Comparison of ENCODE assay signal across 8 cellular contexts in the genomic region with DNA sequence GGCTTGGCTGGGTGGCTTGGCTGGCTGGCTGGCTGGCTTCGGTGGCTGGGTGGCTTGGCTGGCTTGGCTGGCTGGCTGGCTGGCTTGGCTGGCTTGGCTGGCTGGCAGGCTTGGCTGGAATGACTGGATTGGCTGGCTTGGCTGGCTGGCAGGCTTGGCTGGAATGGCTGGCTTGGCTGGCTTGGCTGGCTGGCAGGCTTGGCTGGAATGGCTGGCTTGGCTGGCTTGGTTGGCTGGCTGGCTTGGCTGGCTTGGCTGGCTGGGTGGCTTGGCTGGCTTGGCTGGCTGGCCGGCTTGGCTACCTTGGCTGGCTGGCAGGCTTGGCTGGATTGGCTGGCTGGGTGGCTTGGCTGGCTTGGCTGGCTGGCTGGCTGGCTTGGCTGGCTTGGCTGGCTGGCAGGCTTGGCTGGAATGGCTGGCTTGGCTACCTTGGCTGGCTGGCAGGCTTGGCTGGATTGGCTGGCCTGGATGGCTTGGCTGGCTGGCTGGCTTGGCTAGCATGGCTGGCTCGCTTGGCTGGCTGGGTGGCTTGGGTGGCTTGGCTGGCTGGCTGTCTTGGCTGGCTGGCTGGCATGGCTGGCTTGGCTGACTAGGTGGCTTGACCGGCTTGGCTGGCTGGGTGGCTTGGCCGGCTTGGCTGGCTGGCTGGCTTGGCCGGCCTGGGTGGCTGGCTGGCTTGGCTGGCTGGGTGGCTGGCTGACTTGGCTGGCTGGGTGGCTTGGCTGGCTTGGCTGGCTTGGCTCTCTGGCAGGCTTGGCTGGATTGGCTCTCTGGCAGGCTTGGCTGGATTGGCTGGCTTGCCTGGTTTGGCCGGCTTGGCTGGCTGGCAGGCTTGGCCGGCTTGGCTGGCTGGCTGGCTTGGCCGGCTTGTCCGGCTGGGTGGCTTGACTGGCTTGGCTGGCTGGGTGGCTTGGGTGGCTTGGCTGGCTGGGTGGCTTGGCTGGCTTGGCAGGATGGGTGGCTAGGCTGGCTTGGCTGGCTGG.
A peak's percentile ranks its signal among the peaks of the same experiment; 100 is the strongest.
DNase-seq lines count a peak whose midpoint lies in the region; ATAC-seq, FAIRE-seq and TF ChIP-seq lines count a peak whose summit lies in the region.
"Not testable (repeated sequence)": the region's sequence is repeated elsewhere in the genome, so short reads cannot be mapped to it uniquely, and the experiment has no call there.

No MANE protein-coding gene starts in this region.

- intact Hi-C loops in endothelial cell of umbilical vein (cut with micrococcal nuclease); left ventricle myocardium superior (cut with micrococcal nuclease); sigmoid colon (cut with DNase I): not testable (repeated sequence)

- not testable (repeated sequence) for TF ChIP-seq CTCF in BE2C (IDR thresholded peaks at IDR 0.05; ENCODE audit: low read depth, low read length); WERI-Rb-1 (IDR thresholded peaks at IDR 0.05; ENCODE audit: low read depth, low read length); endothelial cell of umbilical vein (IDR thresholded peaks at IDR 0.05; ENCODE audit: extremely low read depth in 1 of 2, insufficient read depth in 1 of 2, low read depth in 1 of 2, low read length in 2 of 2); sigmoid colon (IDR thresholded peaks at IDR 0.05); upper lobe of left lung (IDR thresholded peaks at IDR 0.05)

- not testable (repeated sequence) for TF ChIP-seq POLR2A in endothelial cell of umbilical vein (IDR thresholded peaks at IDR 0.05; ENCODE audit: low read depth, low read length); sigmoid colon (IDR thresholded peaks at IDR 0.05); upper lobe of left lung (IDR thresholded peaks at IDR 0.05)

- not testable (repeated sequence) for H3K36me3 ChIP-seq in BE2C; WERI-Rb-1; endothelial cell of umbilical vein (ENCODE audit: control insufficient read depth in 2 of 2, extremely low read depth in 1 of 2, insufficient read depth in 2 of 2, low read length in 2 of 2); sigmoid colon; upper lobe of left lung

- not testable (repeated sequence) for H3K4me3 ChIP-seq in BE2C (ENCODE audit: low read depth, low read length); WERI-Rb-1 (ENCODE audit: low read depth, low read length); endothelial cell of umbilical vein (replicated peaks in 1 of 3; ENCODE audit: insufficient read depth in 1 of 3, low read depth in 1 of 3, low read length in 3 of 3); sigmoid colon; upper lobe of left lung

- ATAC-seq in left ventricle myocardium superior = peak; percentile 74
- peak; percentile 85 to 91 for ATAC-seq in upper lobe of left lung (ENCODE audit: low FRiP score in 2 of 2)

- DNase-seq in BE2C (peak; percentile 30), WERI-Rb-1 (peak; percentile 19), left ventricle myocardium superior (peak; percentile 71), mesenteric fat pad (ENCODE audit: low spot score) (peak; percentile 92), sigmoid colon (peak; percentile 12), upper lobe of left lung (peak; percentile 15 to 95)
- DNase-seq in activated naive CD4-positive, alpha-beta T cell treated with Interleukin-2 at 50 U/mL for 16 hours = peak; percentile 20
- not testable (repeated sequence) for DNase-seq in endothelial cell of umbilical vein (ENCODE audit: low read depth, low spot score)

- H3K9me3 ChIP-seq in BE2C; WERI-Rb-1 (ENCODE audit: severe bottlenecking); endothelial cell of umbilical vein (replicated peaks; ENCODE audit: control insufficient read depth, insufficient read depth, low read length); sigmoid colon; upper lobe of left lung: not testable (repeated sequence)

- BruUV-seq in endothelial cell of umbilical vein (replicated peaks; lab: Mats Ljungman, UMichigan) = not testable (repeated sequence)

- no CpG with 5 or more reads among the region's 10 CpGs for WGBS in sigmoid colon, 2 donors
- no CpG with 5 or more reads among the region's 10 CpGs for WGBS in upper lobe of left lung, 2 donors

- H4K20me1 ChIP-seq in endothelial cell of umbilical vein (replicated peaks; ENCODE audit: control insufficient read depth, extremely low read depth, insufficient read depth, low read length) = not testable (repeated sequence)

- not testable (repeated sequence) for TF ChIP-seq EP300 in sigmoid colon (IDR thresholded peaks at IDR 0.05); upper lobe of left lung (IDR thresholded peaks at IDR 0.05)

- H3K9ac ChIP-seq in endothelial cell of umbilical vein (replicated peaks; ENCODE audit: extremely low read depth, insufficient read depth, low read length) = not testable (repeated sequence)

- dilution Hi-C loops in endothelial cell of umbilical vein (cut with MboI; ENCODE audit: extremely low pct_ligation_motif_present, low sequenced_read_pairs) = not testable (repeated sequence)

- not testable (repeated sequence) for H3K4me1 ChIP-seq in BE2C; endothelial cell of umbilical vein (ENCODE audit: control insufficient read depth, extremely low read depth, insufficient read depth, low read length); sigmoid colon; upper lobe of left lung

- not testable (repeated sequence) for H3K27me3 ChIP-seq in BE2C; WERI-Rb-1 (ENCODE audit: insufficient read depth, low read depth, severe bottlenecking); endothelial cell of umbilical vein (ENCODE audit: control insufficient read depth in 2 of 2, insufficient read depth in 2 of 2, low read length in 2 of 2); sigmoid colon; upper lobe of left lung

- not testable (repeated sequence) for H3K27ac ChIP-seq in WERI-Rb-1; endothelial cell of umbilical vein (ENCODE audit: insufficient read depth, low read depth, low read length); sigmoid colon; upper lobe of left lung

- not testable (repeated sequence) for H2AFZ ChIP-seq in endothelial cell of umbilical vein (ENCODE audit: low read depth, low read length)

- POLR2A ChIA-PET in endothelial cell of umbilical vein (lab: Charles Lee) = not testable (repeated sequence)

- H3K4me2 ChIP-seq in endothelial cell of umbilical vein (ENCODE audit: insufficient read depth, low read length) = not testable (repeated sequence)

- peak; percentile 35 for FAIRE-seq in endothelial cell of umbilical vein (lab: Jason Lieb, UNC)

- CTCF ChIA-PET in endothelial cell of umbilical vein (lab: Charles Lee) = not testable (repeated sequence)

- not testable (repeated sequence) for H3K9me1 ChIP-seq in endothelial cell of umbilical vein (replicated peaks; ENCODE audit: control insufficient read depth, extremely low read depth, insufficient read depth, low read length)

- H3K79me2 ChIP-seq in endothelial cell of umbilical vein (ENCODE audit: control insufficient read depth, insufficient read depth, low read length) = not testable (repeated sequence)
